In genomic region chr10:17663450-17663849, GRCh38 we compare ENCODE assay signal across 18 cellular contexts. TPM values are rescaled to one million over a fixed set of nuclear protein-coding genes. Genes with fewer than 3 reads are reported as not detected.
DNase-seq lines count a peak whose midpoint lies in the region; ATAC-seq and TF ChIP-seq lines count a peak whose summit lies in the region.
"Had no signal": no experiment of that assay in that cellular context is flagged by ENCODE, and none has a peak within 500 bp of the region (broad histone marks: within the 10 kb centered on the region; RNA-seq: fewer than 3 reads in every experiment).

No MANE protein-coding gene starts in this region.

- no peak overlapping the region for H3K4me3 Mint-ChIP-seq in CD4-positive, alpha-beta T cell
- H3K4me3 Mint-ChIP-seq in CD8-positive, alpha-beta memory T cell: no peak overlapping the region
- peak overlapping the region; percentile 41 for H3K4me3 Mint-ChIP-seq in activated naive CD8-positive, alpha-beta T cell treated with anti-CD3 and anti-CD28 coated beads, Interleukin-2, amount 10 ng/mL, durations not matched to agents 7 days and 5 days
- H3K4me3 Mint-ChIP-seq in naive thymus-derived CD4-positive, alpha-beta T cell: peak overlapping the region in 6 of 10 donors; percentile 6 to 61 (median 24)

- no peak for DNase-seq in CD4-positive, alpha-beta T cell
- no peak for DNase-seq in CD8-positive, alpha-beta memory T cell
- DNase-seq in activated naive CD8-positive, alpha-beta T cell treated with anti-CD3 and anti-CD28 coated beads, Interleukin-2, amount 10 ng/mL, durations not matched to agents 7 days and 5 days: no peak
- no peak for DNase-seq in naive thymus-derived CD4-positive, alpha-beta T cell
- DNase-seq in activated CD4-positive, CD25-positive, alpha-beta regulatory T cell (lab: John Stamatoyannopoulos, UW): no peak
- DNase-seq: Kasumi-1, NCI-H1417, NCI-H2029, NCI-H510A, NCI-H82, Peyer's patch, SHP77 treated with DMSO at 0.1 percent for 48 hours had no signal

- ATAC-seq in CD4-positive, alpha-beta T cell (ENCODE audit: poor library complexity): no peak
- no peak for ATAC-seq in activated naive CD8-positive, alpha-beta T cell treated with anti-CD3 and anti-CD28 coated beads, Interleukin-2, amount 10 ng/mL, durations not matched to agents 7 days and 5 days (ENCODE audit: low read depth)
- ATAC-seq in naive thymus-derived CD4-positive, alpha-beta T cell: no peak
- ATAC-seq in GM19324 (IDR thresholded peaks at IDR 0.05; ENCODE audit: low FRiP score, unreplicated experiment) (no peak), GM21737 (IDR thresholded peaks at IDR 0.05; ENCODE audit: unreplicated experiment) (no peak)
- ATAC-seq: HepG2 had no signal

- no peak overlapping the region for H3K27ac ChIP-seq in CD4-positive, alpha-beta T cell (ENCODE audit: low read depth, low read length)
- peak overlapping the region; percentile 29 for H3K27ac ChIP-seq in CD8-positive, alpha-beta memory T cell (ENCODE audit: low read depth, low read length)
- no peak overlapping the region for H3K27ac ChIP-seq in naive thymus-derived CD4-positive, alpha-beta T cell (ENCODE audit: low read depth, low read length)
- H3K27ac ChIP-seq: BLaER1, Peyer's patch had no signal

- peaks cover 64% of the 10 kb centered on the region for H3K4me1 Mint-ChIP-seq in CD4-positive, alpha-beta T cell (ENCODE audit: low read depth)
- H3K4me1 Mint-ChIP-seq in CD8-positive, alpha-beta memory T cell: peaks cover 29 to 57% (median 45%) of the 10 kb centered on the region in 3 donors
- H3K4me1 Mint-ChIP-seq in activated naive CD8-positive, alpha-beta T cell treated with anti-CD3 and anti-CD28 coated beads, Interleukin-2, amount 10 ng/mL, durations not matched to agents 7 days and 5 days: peaks cover 23% of the 10 kb centered on the region
- peaks cover 30 to 72% (median 55%) of the 10 kb centered on the region in 7 donors for H3K4me1 Mint-ChIP-seq in naive thymus-derived CD4-positive, alpha-beta T cell

- H3K4me3 ChIP-seq in CD8-positive, alpha-beta memory T cell (ENCODE audit: low read length): no peak overlapping the region
- no peak overlapping the region for H3K4me3 ChIP-seq in naive thymus-derived CD4-positive, alpha-beta T cell (ENCODE audit: low read length)
- H3K4me3 ChIP-seq: BLaER1, GM12878, HAP-1, Peyer's patch had no signal

- peaks cover 40% of the 10 kb centered on the region for H3K36me3 Mint-ChIP-seq in CD4-positive, alpha-beta T cell (ENCODE audit: low read depth)
- H3K36me3 Mint-ChIP-seq in CD8-positive, alpha-beta memory T cell: peaks cover 0 to 30% (median 15%) of the 10 kb centered on the region in 3 donors
- H3K36me3 Mint-ChIP-seq in activated naive CD8-positive, alpha-beta T cell treated with anti-CD3 and anti-CD28 coated beads, Interleukin-2, amount 10 ng/mL, durations not matched to agents 7 days and 5 days: peaks cover 45% of the 10 kb centered on the region
- peaks cover 6 to 53% (median 24%) of the 10 kb centered on the region in 5 donors for H3K36me3 Mint-ChIP-seq in naive thymus-derived CD4-positive, alpha-beta T cell

- no peaks in the 10 kb centered on the region for H3K9me3 Mint-ChIP-seq in CD4-positive, alpha-beta T cell
- H3K9me3 Mint-ChIP-seq in CD8-positive, alpha-beta memory T cell: no peaks in the 10 kb centered on the region
- no peaks in the 10 kb centered on the region for H3K9me3 Mint-ChIP-seq in activated naive CD8-positive, alpha-beta T cell treated with anti-CD3 and anti-CD28 coated beads, Interleukin-2, amount 10 ng/mL, durations not matched to agents 7 days and 5 days
- no peaks in the 10 kb centered on the region for H3K9me3 Mint-ChIP-seq in naive thymus-derived CD4-positive, alpha-beta T cell

- H3K36me3 ChIP-seq in CD8-positive, alpha-beta memory T cell (ENCODE audit: insufficient read depth, low read length): no peaks in the 10 kb centered on the region
- peaks cover 0 to 17% (median 0%) of the 10 kb centered on the region in 3 experiments for H3K36me3 ChIP-seq in naive thymus-derived CD4-positive, alpha-beta T cell (ENCODE audit: control insufficient read depth in 2 of 3, insufficient read depth in 3 of 3, low read length in 3 of 3)
- H3K36me3 ChIP-seq: HAP-1 had no signal

- POLR2A ChIA-PET in CD4-positive, alpha-beta T cell (lab: Charles Lee): interaction anchor here (1.2 to 1.9 kb wide), 2 partner anchors 15 to 20 kb away, joined by 3 to 11 read pairs; partner anchors contain the start of gene STAM
- POLR2A ChIA-PET in CD8-positive, alpha-beta memory T cell (lab: Charles Lee): no interaction called here
- POLR2A ChIA-PET in activated naive CD8-positive, alpha-beta T cell treated with anti-CD3 and anti-CD28 coated beads, Interleukin-2, amount 10 ng/mL, durations not matched to agents 7 days and 5 days (lab: Charles Lee): no interaction called here
- POLR2A ChIA-PET in naive thymus-derived CD4-positive, alpha-beta T cell (lab: Charles Lee): interaction anchor here (1.1 kb wide), 1 partner anchor 16 kb away, joined by 3 read pairs; no protein-coding TSS in a partner anchor

- no peaks in the 10 kb centered on the region for H3K27me3 Mint-ChIP-seq in CD4-positive, alpha-beta T cell
- no peaks in the 10 kb centered on the region for H3K27me3 Mint-ChIP-seq in CD8-positive, alpha-beta memory T cell
- no peaks in the 10 kb centered on the region for H3K27me3 Mint-ChIP-seq in activated naive CD8-positive, alpha-beta T cell treated with anti-CD3 and anti-CD28 coated beads, Interleukin-2, amount 10 ng/mL, durations not matched to agents 7 days and 5 days
- no peaks in the 10 kb centered on the region for H3K27me3 Mint-ChIP-seq in naive thymus-derived CD4-positive, alpha-beta T cell

- no peaks in the 10 kb centered on the region for H3K9me3 ChIP-seq in CD4-positive, alpha-beta T cell (ENCODE audit: control insufficient read depth, low read length)
- no peaks in the 10 kb centered on the region for H3K9me3 ChIP-seq in CD8-positive, alpha-beta memory T cell (ENCODE audit: low read length)
- no peaks in the 10 kb centered on the region for H3K9me3 ChIP-seq in naive thymus-derived CD4-positive, alpha-beta T cell (ENCODE audit: control insufficient read depth in 2 of 3, low read length in 3 of 3)
- H3K9me3 ChIP-seq: BLaER1, HAP-1, Peyer's patch had no signal

- CTCF ChIA-PET in CD4-positive, alpha-beta T cell (lab: Charles Lee): no interaction called here
- CTCF ChIA-PET in CD8-positive, alpha-beta memory T cell (lab: Charles Lee): no interaction called here
- CTCF ChIA-PET in naive thymus-derived CD4-positive, alpha-beta T cell (lab: Charles Lee): interaction anchor here (0.7 kb wide), 1 partner anchor 106 kb away, joined by 3 read pairs; no protein-coding TSS in a partner anchor

- intact Hi-C loops in CD4-positive, alpha-beta T cell (cut with DNase I, micrococcal nuclease): no loop called here
- intact Hi-C loops in naive thymus-derived CD4-positive, alpha-beta T cell (cut with micrococcal nuclease): loop anchor here in 1 of 2 donors (2.0 kb wide), 1 partner anchor 15 kb away; no protein-coding TSS in a partner anchor

- H3K27me3 ChIP-seq in CD4-positive, alpha-beta T cell (ENCODE audit: control insufficient read depth, insufficient read depth, low read length): no peaks in the 10 kb centered on the region
- no peaks in the 10 kb centered on the region for H3K27me3 ChIP-seq in CD8-positive, alpha-beta memory T cell (ENCODE audit: insufficient read depth, low read length, poor library complexity, severe bottlenecking)
- H3K27me3 ChIP-seq in naive thymus-derived CD4-positive, alpha-beta T cell (ENCODE audit: control insufficient read depth in 2 of 2, insufficient read depth in 2 of 2, low read length in 2 of 2): no peaks in the 10 kb centered on the region
- H3K27me3 ChIP-seq: BLaER1, Peyer's patch had no signal

- TF ChIP-seq CTCF in CD4-positive, alpha-beta T cell (IDR thresholded peaks at IDR 0.05): no peak

- peak overlapping the region; percentile 37 for H3K27ac Mint-ChIP-seq in CD4-positive, alpha-beta T cell
- peak overlapping the region in 2 of 8 donors; percentile 17 to 47 for H3K27ac Mint-ChIP-seq in CD8-positive, alpha-beta memory T cell
- H3K27ac Mint-ChIP-seq in activated naive CD8-positive, alpha-beta T cell treated with anti-CD3 and anti-CD28 coated beads, Interleukin-2, amount 10 ng/mL, durations not matched to agents 7 days and 5 days: no peak overlapping the region
- peak overlapping the region in 2 of 9 donors; percentile 49 to 85 for H3K27ac Mint-ChIP-seq in naive thymus-derived CD4-positive, alpha-beta T cell

- peaks cover 3% of the 10 kb centered on the region for H3K4me1 ChIP-seq in CD8-positive, alpha-beta memory T cell (ENCODE audit: insufficient read depth, low read length)
- H3K4me1 ChIP-seq in naive thymus-derived CD4-positive, alpha-beta T cell (ENCODE audit: control insufficient read depth in 2 of 2, insufficient read depth in 2 of 2, low read length in 2 of 2): peaks cover 5 to 13% of the 10 kb centered on the region in 2 donors
- H3K4me1 ChIP-seq: Peyer's patch had no signal

RNA-seq across cellular contexts. Expression of gene STAM, which starts 19.5 kb away (rescaled TPM):
- total RNA-seq in CD4-positive, alpha-beta T cell: 10 to 100 TPM; 52.4 to 53.3 TPM
- total RNA-seq in CD8-positive, alpha-beta memory T cell: 10 to 100 TPM; 18.5 to 22.3 TPM
- 7.8 TPM for polyA plus RNA-seq in CD8-positive, alpha-beta memory T cell
- 10 to 100 TPM; 20.0 to 23.1 TPM for total RNA-seq in activated naive CD8-positive, alpha-beta T cell treated with anti-CD3 and anti-CD28 coated beads, Interleukin-2, amount 10 ng/mL, durations not matched to agents 7 days and 5 days
- 10 to 100 TPM; 18.3 to 25.4 (median 19.6) TPM for total RNA-seq in naive thymus-derived CD4-positive, alpha-beta T cell
- polyA plus RNA-seq in naive thymus-derived CD4-positive, alpha-beta T cell: 10 to 100 TPM; 11.9 to 13.6 TPM

RNA-seq across cellular contexts. Expression of gene HACD1, which starts 46.3 kb away (rescaled TPM):
- total RNA-seq in CD4-positive, alpha-beta T cell: under 1 TPM; 0.75 to 0.77 TPM
- total RNA-seq in CD8-positive, alpha-beta memory T cell: 1 to 10 TPM; 1.9 to 2.2 TPM
- polyA plus RNA-seq in CD8-positive, alpha-beta memory T cell: 1.1 TPM
- total RNA-seq in activated naive CD8-positive, alpha-beta T cell treated with anti-CD3 and anti-CD28 coated beads, Interleukin-2, amount 10 ng/mL, durations not matched to agents 7 days and 5 days: under 1 TPM; 0.61 to 0.88 TPM
- 1 to 10 TPM in 1 of 5 experiments, under 1 TPM in 2, not detected in 2; 0.24 to 1.6 (median 0.80) TPM for total RNA-seq in naive thymus-derived CD4-positive, alpha-beta T cell
- 1 to 10 TPM in 1 of 2 donors, not detected in 1; 1.5 TPM for polyA plus RNA-seq in naive thymus-derived CD4-positive, alpha-beta T cell

Comparison
In these comparisons a context has a peak if more than half of its experiments do, and no peak if none do; other contexts are left out.
1. H3K4me3 Mint-ChIP-seq: peak in activated naive CD8-positive, alpha-beta T cell treated with anti-CD3 and anti-CD28 coated beads, Interleukin-2, amount 10 ng/mL, durations not matched to agents 7 days and 5 days (single experiment) and naive thymus-derived CD4-positive, alpha-beta T cell (6 of 10); none in CD4-positive, alpha-beta T cell (single experiment) and CD8-positive, alpha-beta memory T cell (0 of 7).
2. POLR2A ChIA-PET loops: an anchor here in CD4-positive, alpha-beta T cell (1.2 to 1.9 kb wide) and naive thymus-derived CD4-positive, alpha-beta T cell (1.1 kb wide); none called in CD8-positive, alpha-beta memory T cell and activated naive CD8-positive, alpha-beta T cell treated with anti-CD3 and anti-CD28 coated beads, Interleukin-2, amount 10 ng/mL, durations not matched to agents 7 days and 5 days.